ENCODE assay signal across 22 cellular contexts in the genomic region with DNA sequence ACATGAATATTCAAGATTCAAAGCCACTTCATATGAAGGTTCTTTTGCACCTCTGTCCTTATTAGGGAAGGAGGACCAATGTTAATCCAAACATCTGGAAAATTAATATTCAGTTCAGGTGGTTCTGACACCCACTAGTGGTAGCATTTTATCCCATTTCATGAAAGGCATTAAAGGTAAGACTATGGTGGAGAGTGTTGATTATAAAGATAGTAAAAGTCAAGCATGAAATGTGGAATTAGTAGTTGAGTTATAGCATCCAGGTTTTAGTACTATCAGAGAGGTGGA. TPM values are rescaled to one million over a fixed set of nuclear protein-coding genes. Genes with fewer than 3 reads are reported as not detected.
DNase-seq lines count a peak whose midpoint lies in the region; ATAC-seq and TF ChIP-seq lines count a peak whose summit lies in the region.
"Had no signal": no experiment of that assay in that cellular context is flagged by ENCODE, and none has a peak within 500 bp of the region (broad histone marks: within the 10 kb centered on the region; RNA-seq: fewer than 3 reads in every experiment).

No MANE protein-coding gene starts in this region.

- H3K36me3 Mint-ChIP-seq in CD4-positive, CD25-positive, alpha-beta regulatory T cell = peaks cover 8% of the 10 kb centered on the region
- peaks cover 8% of the 10 kb centered on the region for H3K36me3 Mint-ChIP-seq in GM23338 (ENCODE audit: low read depth)
- H3K36me3 Mint-ChIP-seq in T-helper 17 cell (ENCODE audit: low read depth) = no peaks in the 10 kb centered on the region
- H3K36me3 Mint-ChIP-seq in immature natural killer cell = peaks cover 0 to 7% (median 4%) of the 10 kb centered on the region in 3 donors

- peak overlapping the region in 2 of 3 donors; percentile 29 to 60 for H3K27ac Mint-ChIP-seq in CD4-positive, CD25-positive, alpha-beta regulatory T cell
- H3K27ac Mint-ChIP-seq in GM23338 (peak overlapping the region; percentile 77; the same call in 1 of the 2 replicates), T-helper 17 cell (peak overlapping the region; percentile 60), immature natural killer cell (peak overlapping the region in 5 of 6 donors; percentile 2 to 64 (median 22))
- H3K27ac Mint-ChIP-seq: stimulated activated naive B cell treated with anti-CD40 and anti-IgM and Interleukin-4, amounts not matched to agents 10 μg/mL and 1 μg/mL and 100 μg/mL, for 72 hours had no signal

- no peaks in the 10 kb centered on the region for H3K4me1 ChIP-seq in CD4-positive, CD25-positive, alpha-beta regulatory T cell (ENCODE audit: control insufficient read depth, insufficient read depth, low read length, poor library complexity, severe bottlenecking)
- H3K4me1 ChIP-seq in GM23338 (ENCODE audit: insufficient read depth) = 0 out of 2 replicates have a peak, but pooled peaks cover 5% of the 10 kb centered on the region
- H3K4me1 ChIP-seq: left ventricle myocardium inferior, sigmoid colon had no signal

- H3K4me3 Mint-ChIP-seq in CD4-positive, CD25-positive, alpha-beta regulatory T cell = no peak overlapping the region
- H3K4me3 Mint-ChIP-seq in GM23338 (no peak overlapping the region; the same call in 2 of the 3 replicates), T-helper 17 cell (no peak overlapping the region), immature natural killer cell (no peak overlapping the region)
- H3K4me3 Mint-ChIP-seq: stimulated activated naive B cell treated with anti-CD40 and anti-IgM and Interleukin-4, amounts not matched to agents 10 μg/mL and 1 μg/mL and 100 μg/mL, for 72 hours had no signal

- H4K20me1 ChIP-seq in GM23338 (replicated peaks; ENCODE audit: insufficient read depth) = no peaks in the 10 kb centered on the region

- H2AFZ ChIP-seq in GM23338 = no peak overlapping the region
- H2AFZ ChIP-seq: PC-9 had no signal

- peaks cover 0 to 6% (median 0%) of the 10 kb centered on the region in 4 donors for H3K4me1 Mint-ChIP-seq in CD4-positive, CD25-positive, alpha-beta regulatory T cell
- peaks cover 7% of the 10 kb centered on the region; the same call in 1 of the 3 replicates for H3K4me1 Mint-ChIP-seq in GM23338
- peaks cover 4% of the 10 kb centered on the region for H3K4me1 Mint-ChIP-seq in T-helper 17 cell
- H3K4me1 Mint-ChIP-seq in immature natural killer cell = peaks cover 0 to 7% of the 10 kb centered on the region in 2 donors
- H3K4me1 Mint-ChIP-seq: stimulated activated naive B cell treated with anti-CD40 and anti-IgM and Interleukin-4, amounts not matched to agents 10 μg/mL and 1 μg/mL and 100 μg/mL, for 72 hours had no signal

- H3F3A ChIP-seq in GM23338 (replicated peaks; ENCODE audit: low read depth) = peaks cover 17% of the 10 kb centered on the region; the same call in 1 of the 2 replicates

- no peaks in the 10 kb centered on the region for H3K9me3 ChIP-seq in CD4-positive, CD25-positive, alpha-beta regulatory T cell (ENCODE audit: control insufficient read depth in 2 of 2, low read length in 2 of 2)
- H3K9me3 ChIP-seq in T-helper 17 cell (ENCODE audit: control insufficient read depth, low read length, poor library complexity, severe bottlenecking) = no peaks in the 10 kb centered on the region
- H3K9me3 ChIP-seq: left ventricle myocardium inferior, neutrophil, psoas muscle, sigmoid colon had no signal

- no peaks in the 10 kb centered on the region for H3K27me3 Mint-ChIP-seq in CD4-positive, CD25-positive, alpha-beta regulatory T cell
- no peaks in the 10 kb centered on the region for H3K27me3 Mint-ChIP-seq in GM23338 (ENCODE audit: insufficient read depth, low read depth, poor library complexity)
- no peaks in the 10 kb centered on the region for H3K27me3 Mint-ChIP-seq in T-helper 17 cell
- no peaks in the 10 kb centered on the region for H3K27me3 Mint-ChIP-seq in immature natural killer cell (ENCODE audit: low read depth in 3 of 3)
- H3K27me3 Mint-ChIP-seq: stimulated activated naive B cell treated with anti-CD40 and anti-IgM and Interleukin-4, amounts not matched to agents 10 μg/mL and 1 μg/mL and 100 μg/mL, for 72 hours had no signal

- TF ChIP-seq CTCF in GM23338 (conservative IDR thresholded peaks at IDR 0.05; ENCODE audit: low read depth in 2 of 2) = no peak

- no peak for DNase-seq in CD4-positive, CD25-positive, alpha-beta regulatory T cell
- DNase-seq in GM23338 (ENCODE audit: low spot score) = no peak
- DNase-seq in T-helper 17 cell = no peak
- DNase-seq in immature natural killer cell = no peak
- DNase-seq in NCI-H2029 treated with DMSO at 0.1 percent for 48 hours (lab: John Stamatoyannopoulos, UW) = no peak
- DNase-seq: activated CD4-positive, alpha-beta T cell treated with anti-CD3 and anti-CD28 coated beads, Interleukin-2, amount 50 U/mL, for 1 hour; left ventricle myocardium inferior; MM.1S; NCI-H1694; NCI-H2171; NCI-H510A; PC-9; psoas muscle; sigmoid colon; stimulated activated CD4-positive, alpha-beta T cell treated with anti-CD3 and anti-CD28 coated beads, Interleukin-15, amount 100 ng/mL, for 24 hours; stimulated activated naive B cell treated with anti-CD40 and anti-IgM and Interleukin-4, amounts not matched to agents 10 μg/mL and 1 μg/mL and 100 μg/mL, for 72 hours; SW 1271 had no signal

- peaks cover 8% of the 10 kb centered on the region for H3K36me3 ChIP-seq in CD4-positive, CD25-positive, alpha-beta regulatory T cell (ENCODE audit: control insufficient read depth, insufficient read depth, low read length)
- peaks cover 4% of the 10 kb centered on the region for H3K36me3 ChIP-seq in GM23338 (ENCODE audit: insufficient read depth)

- ATAC-seq in CD4-positive, CD25-positive, alpha-beta regulatory T cell (ENCODE audit: low read depth in 2 of 2) = no peak
- ATAC-seq in GM23338 (no peak), T-helper 17 cell (no peak), HG03097 (IDR thresholded peaks at IDR 0.05; ENCODE audit: low FRiP score, unreplicated experiment) (no peak), HG03565 (IDR thresholded peaks at IDR 0.05; ENCODE audit: unreplicated experiment) (no peak)
- ATAC-seq: Right ventricle myocardium inferior; stimulated activated naive B cell treated with anti-CD40 and anti-IgM and Interleukin-4, amounts not matched to agents 10 μg/mL and 1 μg/mL and 100 μg/mL, for 72 hours had no signal

- no peak overlapping the region for H3K4me3 ChIP-seq in CD4-positive, CD25-positive, alpha-beta regulatory T cell (ENCODE audit: low read depth, low read length)
- H3K4me3 ChIP-seq in GM23338 = no peak overlapping the region
- H3K4me3 ChIP-seq: dorsolateral prefrontal cortex, left ventricle myocardium inferior, PC-9, psoas muscle, sigmoid colon had no signal

- H3K4me2 ChIP-seq in GM23338 = no peak overlapping the region
- H3K4me2 ChIP-seq: PC-9 had no signal

- no peak overlapping the region for H3K27ac ChIP-seq in CD4-positive, CD25-positive, alpha-beta regulatory T cell (ENCODE audit: insufficient read depth, low read length, poor library complexity, severe bottlenecking)
- 0 out of 2 replicates have a peak overlapping the region, but pooled peaks have one; percentile 76 for H3K27ac ChIP-seq in GM23338 (ENCODE audit: low read depth)
- H3K27ac ChIP-seq: left ventricle myocardium inferior, neutrophil, psoas muscle, sigmoid colon had no signal

- H3K9me3 Mint-ChIP-seq in CD4-positive, CD25-positive, alpha-beta regulatory T cell = no peaks in the 10 kb centered on the region
- peaks cover 4% of the 10 kb centered on the region; the same call in 1 of the 3 replicates for H3K9me3 Mint-ChIP-seq in GM23338
- H3K9me3 Mint-ChIP-seq in immature natural killer cell = no peaks in the 10 kb centered on the region
- H3K9me3 Mint-ChIP-seq: stimulated activated naive B cell treated with anti-CD40 and anti-IgM and Interleukin-4, amounts not matched to agents 10 μg/mL and 1 μg/mL and 100 μg/mL, for 72 hours had no signal

- H3K27me3 ChIP-seq in CD4-positive, CD25-positive, alpha-beta regulatory T cell (ENCODE audit: control insufficient read depth, insufficient read depth, low read length) = no peaks in the 10 kb centered on the region
- no peaks in the 10 kb centered on the region for H3K27me3 ChIP-seq in GM23338 (ENCODE audit: insufficient read depth)
- H3K27me3 ChIP-seq: dorsolateral prefrontal cortex, neutrophil, sigmoid colon had no signal

- H3K9me2 ChIP-seq in GM23338 (ENCODE audit: insufficient read depth) = no peaks in the 10 kb centered on the region

- no peaks in the 10 kb centered on the region for H3K79me2 ChIP-seq in GM23338 (replicated peaks; ENCODE audit: insufficient read depth)

TF ChIP-seq in GM23338, 12 proteins besides CTCF, POLR2A, EP300 and RAD21 (continues in another document):
- TF ChIP-seq NANOG (IDR thresholded peaks at IDR 0.05; ENCODE audit: borderline replicate concordance) (no peak), POLR2AphosphoS5 (IDR thresholded peaks at IDR 0.05; ENCODE audit: low read depth) (no peak), EZH2phosphoT487 (IDR thresholded peaks at IDR 0.05; ENCODE audit: unreplicated experiment) (no peak), STAT1 (IDR thresholded peaks at IDR 0.05; ENCODE audit: unreplicated experiment) (no peak)
- TF ChIP-seq, protein P1, sequence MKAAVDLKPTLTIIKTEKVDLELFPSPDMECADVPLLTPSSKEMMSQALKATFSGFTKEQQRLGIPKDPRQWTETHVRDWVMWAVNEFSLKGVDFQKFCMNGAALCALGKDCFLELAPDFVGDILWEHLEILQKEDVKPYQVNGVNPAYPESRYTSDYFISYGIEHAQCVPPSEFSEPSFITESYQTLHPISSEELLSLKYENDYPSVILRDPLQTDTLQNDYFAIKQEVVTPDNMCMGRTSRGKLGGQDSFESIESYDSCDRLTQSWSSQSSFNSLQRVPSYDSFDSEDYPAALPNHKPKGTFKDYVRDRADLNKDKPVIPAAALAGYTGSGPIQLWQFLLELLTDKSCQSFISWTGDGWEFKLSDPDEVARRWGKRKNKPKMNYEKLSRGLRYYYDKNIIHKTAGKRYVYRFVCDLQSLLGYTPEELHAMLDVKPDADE (IDR thresholded peaks at IDR 0.05) = no peak

RNA-seq across cellular contexts. Expression of a gene that starts 17.5 kb away (rescaled TPM):
- 81.9 TPM for total RNA-seq in CD4-positive, CD25-positive, alpha-beta regulatory T cell
- 100 to 1,000 TPM; 107 to 145 (median 132) TPM for polyA plus RNA-seq in CD4-positive, CD25-positive, alpha-beta regulatory T cell
- total RNA-seq in GM23338 (2014; rRNA removed; shearing (Covaris generic)) = 150 and 169 TPM in 2 replicates
- polyA plus RNA-seq in GM23338 (2016; fragmentation: Nextera tagmentation; extraction: Ambion mirVana) (123 and 130 TPM in 2 replicates), immature natural killer cell (100 to 1,000 TPM in 2 of 3 donors, 10 to 100 TPM in 1; 78.1 to 210 (median 129) TPM)
- 10 to 100 TPM; 70.9 to 79.7 TPM for total RNA-seq in T-helper 17 cell

RNA-seq across cellular contexts. Expression of a gene that starts 50.7 kb away (rescaled TPM):
- total RNA-seq in CD4-positive, CD25-positive, alpha-beta regulatory T cell = 14.7 TPM
- polyA plus RNA-seq in CD4-positive, CD25-positive, alpha-beta regulatory T cell = 10 to 100 TPM; 14.8 to 18.1 (median 16.9) TPM
- 20.2 and 22.0 TPM in 2 replicates for total RNA-seq in GM23338 (2014; rRNA removed; shearing (Covaris generic))
- polyA plus RNA-seq in GM23338 (2016; fragmentation: Nextera tagmentation; extraction: Ambion mirVana) = 9.3 and 13.3 TPM in 2 replicates
- 10 to 100 TPM; 11.8 to 13.1 TPM for total RNA-seq in T-helper 17 cell
- polyA plus RNA-seq in immature natural killer cell = 10 to 100 TPM; 13.4 to 29.2 (median 15.3) TPM

Comparison
In these comparisons a context has a peak if more than half of its experiments do, and no peak if none do; other contexts are left out.
1. H3K27ac Mint-ChIP-seq: peak in every context shown above with its lines; median percentile 77 in GM23338; 60 in T-helper 17 cell; 44 in CD4-positive, CD25-positive, alpha-beta regulatory T cell; 22 in immature natural killer cell.